8 cellular contexts compared by ENCODE assay signal in the genomic region with DNA sequence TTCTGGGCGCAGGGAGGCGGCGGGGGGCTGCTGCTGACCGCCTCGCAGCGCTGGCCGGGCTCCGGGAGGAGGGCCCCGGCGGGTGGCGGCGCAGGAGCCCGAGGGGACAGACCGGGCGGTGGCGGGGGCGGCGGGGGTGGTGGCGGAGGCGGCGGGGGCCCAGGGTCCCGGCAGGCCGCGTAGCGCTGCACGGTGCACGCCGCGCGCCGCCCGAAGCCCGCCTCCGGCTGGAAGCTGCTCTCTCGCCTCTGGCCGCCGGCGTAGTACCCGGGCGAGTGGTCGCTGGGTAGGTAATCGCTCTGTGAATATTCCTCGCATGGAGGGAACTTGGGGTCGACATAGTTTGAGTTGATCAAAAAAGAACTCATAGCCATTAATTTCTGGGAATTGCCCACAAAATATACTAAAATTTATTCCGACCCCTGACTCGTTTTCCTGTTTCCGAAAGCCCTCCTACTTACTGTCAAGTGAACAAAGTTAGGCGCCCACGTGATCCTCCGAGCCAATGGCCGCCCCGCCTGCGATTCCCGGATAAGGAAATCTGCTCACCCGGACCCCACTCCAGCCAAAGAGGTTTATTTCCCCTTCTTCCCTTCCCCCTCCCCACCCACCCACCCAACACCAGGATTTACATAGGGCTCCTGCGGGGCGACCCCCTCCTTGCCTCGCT.
A peak's percentile ranks its signal among the peaks of the same experiment; 100 is the strongest.
DNase-seq lines count a peak whose midpoint lies in the region; ATAC-seq and TF ChIP-seq lines count a peak whose summit lies in the region.

A gene (minus strand): TSS at position 405 of the 670 bp plus-strand sequence. CDS start 31 bp downstream, at position 374.

- no peaks in the 10 kb centered on the region for H3K9me3 ChIP-seq in HUES6 (ENCODE audit: control insufficient read depth, insufficient read depth, low read depth, low read length)

- H3K4me3 ChIP-seq in HUES6 (ENCODE audit: low read depth, low read length) (peak within 1 kb of the TSS; percentile 60), astrocyte of the spinal cord (ENCODE audit: low read depth, low read length) (peak within 1 kb of the TSS; percentile 77)

- in situ Hi-C loops in astrocyte of the spinal cord (cut with HindIII; ENCODE audit: low sequenced_read_pairs) = no loop called here

- no peak within 1 kb of the TSS; the same call in 1 of the 2 replicates for H3K27ac ChIP-seq in HUES6 (ENCODE audit: low read depth, low read length)

- H3K36me3 ChIP-seq in HUES6 (ENCODE audit: control insufficient read depth, insufficient read depth, low read length) = no peaks in the 10 kb centered on the region

- peak within 1 kb of the TSS; percentile 91 for H3K9ac ChIP-seq in HUES6 (ENCODE audit: low read length)

- peaks cover 38% of the 10 kb centered on the region; the same call in 1 of the 2 replicates for H3K4me1 ChIP-seq in HUES6 (ENCODE audit: control insufficient read depth, insufficient read depth, low read length)

- no peak for TF ChIP-seq CTCF in astrocyte of the spinal cord (IDR thresholded peaks at IDR 0.05; ENCODE audit: low read depth, low read length)

- H3K27me3 ChIP-seq in HUES6 (ENCODE audit: control insufficient read depth, insufficient read depth, low read length) = peaks cover 100% of the 10 kb centered on the region

- DNase-seq in T-helper 22 cell (ENCODE audit: low read depth) (peak; percentile 71), astrocyte of the spinal cord (ENCODE audit: low read depth, low spot score) (peak; percentile 91), kidney glomerular epithelial cell (lab: John Stamatoyannopoulos, UW) (peak; percentile 49)
- peak; percentile 63 for DNase-seq in stimulated activated CD4-positive, alpha-beta T cell treated with anti-CD3 and anti-CD28 coated beads, Interleukin-4, amount 100 ng/mL, for 1 hour

- ATAC-seq in GM19023 (IDR thresholded peaks at IDR 0.05; ENCODE audit: unreplicated experiment) (peak; percentile 46), GM18861 (IDR thresholded peaks at IDR 0.05; ENCODE audit: unreplicated experiment) (no peak), GM18909 (IDR thresholded peaks at IDR 0.05; ENCODE audit: poor library complexity, unreplicated experiment) (no peak)
